Comparison of ENCODE assay signal across 13 cellular contexts in genomic region chr14:96895658-96896271, GRCh38.
DNase-seq lines count a peak whose midpoint lies in the region; ATAC-seq and TF ChIP-seq lines count a peak whose summit lies in the region.
"Had no signal": no experiment of that assay in that cellular context is flagged by ENCODE, and none has a peak within 500 bp of the region (broad histone marks: within the 10 kb centered on the region; RNA-seq: fewer than 3 reads in every experiment).

No MANE protein-coding gene starts in this region.

- intact Hi-C loops in CD14-positive monocyte (cut with micrococcal nuclease) = no loop called here

- no peak for DNase-seq in NCI-H526 (lab: John Stamatoyannopoulos, UW)
- no peak for DNase-seq in CD14-positive monocyte (ENCODE audit: low spot score)
- DNase-seq in foreskin fibroblast = no peak
- DNase-seq in NCI-H526 treated with DMSO at 0.1 percent for 48 hours (lab: John Stamatoyannopoulos, UW) = no peak
- DNase-seq: CD8-positive, alpha-beta memory T cell; H9; NCI-H1930; stimulated activated CD4-positive, alpha-beta T cell treated with anti-CD3 and anti-CD28 coated beads, Interleukin-2, amount 100 ng/mL, for 48 hours; SW 1271 had no signal

- peaks cover 0 to 1% (median 0%) of the 10 kb centered on the region in 7 donors for H3K9me3 Mint-ChIP-seq in CD14-positive monocyte
- H3K9me3 Mint-ChIP-seq: CD8-positive, alpha-beta memory T cell; H9; stimulated activated naive CD8-positive, alpha-beta T cell treated with anti-CD3 and anti-CD28 coated beads, Interleukin-15, Interleukin-2, amounts not matched to agents 100 ng/mL and 50 ng/mL, for 24 hours had no signal

- H3K27ac Mint-ChIP-seq in CD14-positive monocyte = peak overlapping the region in 1 of 7 donors; percentile 54
- H3K27ac Mint-ChIP-seq: CD8-positive, alpha-beta memory T cell; stimulated activated naive CD8-positive, alpha-beta T cell treated with anti-CD3 and anti-CD28 coated beads, Interleukin-15, Interleukin-2, amounts not matched to agents 100 ng/mL and 50 ng/mL, for 24 hours had no signal

- peaks cover 0 to 1% (median 0%) of the 10 kb centered on the region in 3 donors for H3K27me3 Mint-ChIP-seq in CD14-positive monocyte (ENCODE audit: low read depth in 3 of 3)
- H3K27me3 Mint-ChIP-seq: CD8-positive, alpha-beta memory T cell; stimulated activated naive CD8-positive, alpha-beta T cell treated with anti-CD3 and anti-CD28 coated beads, Interleukin-15, Interleukin-2, amounts not matched to agents 100 ng/mL and 50 ng/mL, for 24 hours had no signal

- TF ChIP-seq CTCF in CD14-positive monocyte (IDR thresholded peaks at IDR 0.05) (no peak), foreskin fibroblast (IDR thresholded peaks at IDR 0.05; ENCODE audit: low read depth, low read length) (no peak)

- no peaks in the 10 kb centered on the region for H3K4me1 Mint-ChIP-seq in CD14-positive monocyte
- H3K4me1 Mint-ChIP-seq: CD8-positive, alpha-beta memory T cell; H9 had no signal

- ATAC-seq in GM19035 (IDR thresholded peaks at IDR 0.05; ENCODE audit: unreplicated experiment) (peak; percentile 77), GM21737 (IDR thresholded peaks at IDR 0.05; ENCODE audit: unreplicated experiment) (peak; percentile 53), HG03135 (IDR thresholded peaks at IDR 0.05; ENCODE audit: unreplicated experiment) (peak; percentile 70)

- H3K4me3 Mint-ChIP-seq in CD14-positive monocyte = no peak overlapping the region
- H3K4me3 Mint-ChIP-seq: CD8-positive, alpha-beta memory T cell; H9; stimulated activated naive CD8-positive, alpha-beta T cell treated with anti-CD3 and anti-CD28 coated beads, Interleukin-15, Interleukin-2, amounts not matched to agents 100 ng/mL and 50 ng/mL, for 24 hours had no signal

- H3K4me3 ChIP-seq in foreskin fibroblast (ENCODE audit: low read depth in 1 of 2, low read length in 2 of 2) = no peak overlapping the region

- peaks cover 19 to 23% of the 10 kb centered on the region in 2 donors for H3K36me3 Mint-ChIP-seq in CD14-positive monocyte
